ENCODE assay signal across 14 cellular contexts in the genomic region with DNA sequence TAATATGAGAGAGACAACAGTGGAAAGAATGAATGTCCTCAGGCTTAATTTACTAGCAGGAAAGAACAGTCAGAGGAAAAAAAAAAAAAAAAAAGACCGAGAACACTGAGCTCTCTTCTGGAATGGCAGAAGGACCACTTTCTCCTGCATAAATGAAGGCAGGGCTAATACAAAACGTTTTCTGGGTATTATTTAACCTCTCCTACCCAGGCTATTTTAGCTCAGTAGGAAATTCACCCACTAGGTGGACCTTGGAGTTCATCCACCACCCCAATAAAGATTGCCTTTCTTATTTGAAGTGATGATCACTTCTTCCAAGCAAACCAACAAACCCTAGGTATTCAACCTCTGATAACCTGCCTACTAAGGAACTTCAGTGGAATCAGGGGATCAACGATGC. TPM values are rescaled to one million over a fixed set of nuclear protein-coding genes. Genes with fewer than 3 reads are reported as not detected.
DNase-seq lines count a peak whose midpoint lies in the region; ATAC-seq and TF ChIP-seq lines count a peak whose summit lies in the region.
"Had no signal": no experiment of that assay in that cellular context is flagged by ENCODE, and none has a peak within 500 bp of the region (broad histone marks: within the 10 kb centered on the region; RNA-seq: fewer than 3 reads in every experiment).

No MANE protein-coding gene starts in this region.

- no TSS peak for BruUV-seq in PC-3 (replicated peaks; lab: Mats Ljungman, UMichigan)

- H3K9me3 ChIP-seq in PC-3 (ENCODE audit: low read length) (no peaks in the 10 kb centered on the region), esophagus muscularis mucosa (no peaks in the 10 kb centered on the region)
- H3K9me3 ChIP-seq: Peyer's patch had no signal

- CTCF ChIA-PET in PC-3 (lab: Charles Lee) = interaction anchor here (0.6 kb wide), 1 partner anchor 23 kb away, joined by 16 read pairs; no protein-coding TSS in a partner anchor

- no peaks in the 10 kb centered on the region for H4K20me1 ChIP-seq in PC-3 (ENCODE audit: low read length)

- H3K4me1 ChIP-seq in PC-3 (ENCODE audit: insufficient read depth, low read length) (peaks cover 53% of the 10 kb centered on the region), esophagus muscularis mucosa (peaks cover 0 to 54% (median 51%) of the 10 kb centered on the region in 4 donors), rectal smooth muscle tissue (ENCODE audit: control insufficient read depth, insufficient read depth, low read length) (peaks cover 9% of the 10 kb centered on the region), foreskin keratinocyte (peaks cover 25% of the 10 kb centered on the region)

- H3K36me3 ChIP-seq in PC-3 (ENCODE audit: low read depth, low read length) (no peaks in the 10 kb centered on the region), esophagus muscularis mucosa (no peaks in the 10 kb centered on the region), rectal smooth muscle tissue (ENCODE audit: control insufficient read depth, insufficient read depth, low read length) (no peaks in the 10 kb centered on the region)
- H3K36me3 ChIP-seq: Peyer's patch had no signal

- H3K4me2 ChIP-seq in PC-3 (ENCODE audit: low read length) = peak overlapping the region; percentile 98

- H3K27ac ChIP-seq in PC-3 (ENCODE audit: low read length) (peak overlapping the region; percentile 91; the same call in 1 of the 2 replicates), esophagus muscularis mucosa (replicated peaks in 1 of 4) (peak overlapping the region in 1 of 4 donors; percentile 94), rectal smooth muscle tissue (ENCODE audit: low read depth, low read length) (peak overlapping the region; percentile 4), foreskin keratinocyte (no peak overlapping the region)

- peaks cover 10% of the 10 kb centered on the region for H3F3A ChIP-seq in PC-3 (ENCODE audit: low read length, unreplicated experiment)

- ATAC-seq in PC-3 (no peak), foreskin keratinocyte (no peak)
- ATAC-seq: sciatic nerve had no signal

- 71% methylated on average over 3 of the region's 3 CpGs for WGBS in esophagus muscularis mucosa
- 60 to 64% methylated on average over 3 of the region's 3 CpGs for WGBS in lower leg skin, 2 donors

- DNase-seq in T-helper 1 cell (no peak), PC-3 (no peak), esophagus muscularis mucosa (ENCODE audit: extremely low spot score) (peak; percentile 7), lower leg skin (ENCODE audit: low spot score in 2 of 2) (no peak), NCI-H446 treated with DMSO at 0.1 percent for 48 hours (lab: John Stamatoyannopoulos, UW) (no peak), foreskin keratinocyte (no peak)
- DNase-seq: GOT3, midbrain, NCI-H1048, NCI-H2227 treated with DMSO at 0.1 percent for 48 hours, Peyer's patch had no signal

- H3K27ac Mint-ChIP-seq in T-helper 1 cell treated with Interleukin-12 subunit alpha and Interleukin-12 subunit beta and Interleukin-4 antibody, amounts not matched to agents 30 μg/mL and 1 μg/mL, for 36 hours = no peak overlapping the region

- H3K9me2 ChIP-seq in PC-3 (replicated peaks; ENCODE audit: low read length) = no peaks in the 10 kb centered on the region

- peaks cover 59% of the 10 kb centered on the region for H3K79me2 ChIP-seq in PC-3 (ENCODE audit: low read length)

- peaks cover 14% of the 10 kb centered on the region for H3K4me1 Mint-ChIP-seq in T-helper 1 cell treated with Interleukin-12 subunit alpha and Interleukin-12 subunit beta and Interleukin-4 antibody, amounts not matched to agents 30 μg/mL and 1 μg/mL, for 36 hours (ENCODE audit: low read depth)

- peaks cover 2% of the 10 kb centered on the region for H3K36me3 Mint-ChIP-seq in T-helper 1 cell treated with Interleukin-12 subunit alpha and Interleukin-12 subunit beta and Interleukin-4 antibody, amounts not matched to agents 30 μg/mL and 1 μg/mL, for 36 hours (ENCODE audit: low read depth)

- H3K27me3 Mint-ChIP-seq in T-helper 1 cell treated with Interleukin-12 subunit alpha and Interleukin-12 subunit beta and Interleukin-4 antibody, amounts not matched to agents 30 μg/mL and 1 μg/mL, for 36 hours (ENCODE audit: low read depth) = peaks cover 68% of the 10 kb centered on the region

- TF ChIP-seq CTCF in PC-3 (conservative IDR thresholded peaks at IDR 0.05; ENCODE audit: low read depth, low read length) = no peak; the same call in 1 of the 2 replicates
- TF ChIP-seq CTCF in esophagus muscularis mucosa (IDR thresholded peaks at IDR 0.05) = no peak
- no peak for TF ChIP-seq CTCF in lower leg skin (IDR thresholded peaks at IDR 0.05)
- TF ChIP-seq CTCF in foreskin keratinocyte (conservative IDR thresholded peaks at IDR 0.05) = no peak

- POLR2A ChIA-PET in PC-3 (lab: Charles Lee; ENCODE audit: unreplicated experiment) = no interaction called here

- H3K27me3 ChIP-seq in PC-3 (ENCODE audit: low read length) (no peaks in the 10 kb centered on the region), esophagus muscularis mucosa (no peaks in the 10 kb centered on the region), rectal smooth muscle tissue (ENCODE audit: control insufficient read depth, insufficient read depth, low read length) (no peaks in the 10 kb centered on the region), foreskin keratinocyte (no peaks in the 10 kb centered on the region)
- H3K27me3 ChIP-seq: Peyer's patch had no signal

- no peak for TF ChIP-seq POLR2A in esophagus muscularis mucosa (IDR thresholded peaks at IDR 0.05; ENCODE audit: low read depth)
- TF ChIP-seq POLR2A in lower leg skin (IDR thresholded peaks at IDR 0.05) = no peak

- H2AFZ ChIP-seq in PC-3 (ENCODE audit: low read length) = no peak overlapping the region

- TF ChIP-seq EP300 in esophagus muscularis mucosa (IDR thresholded peaks at IDR 0.05) = no peak

- H3K9ac ChIP-seq in PC-3 (ENCODE audit: low read length) (no peak overlapping the region), rectal smooth muscle tissue (ENCODE audit: low read length) (no peak overlapping the region)

- intact Hi-C loops in PC-3 (cut with micrococcal nuclease) (loop anchor here (2.0 to 5.0 kb wide), 2 partner anchors 59 to 159 kb away; no protein-coding TSS in a partner anchor), esophagus muscularis mucosa (cut with DNase I) (loop anchor here (10.0 kb wide), 1 partner anchor 221 kb away; no protein-coding TSS in a partner anchor), lower leg skin (cut with DNase I; ENCODE audit: low total_unique reads) (no loop called here)

- H3K4me3 Mint-ChIP-seq in T-helper 1 cell treated with Interleukin-12 subunit alpha and Interleukin-12 subunit beta and Interleukin-4 antibody, amounts not matched to agents 30 μg/mL and 1 μg/mL, for 36 hours = peak overlapping the region; percentile 5

- no peak overlapping the region for H3K4me3 ChIP-seq in PC-3 (ENCODE audit: low read length)
- H3K4me3 ChIP-seq in esophagus muscularis mucosa = no peak overlapping the region
- H3K4me3 ChIP-seq in rectal smooth muscle tissue (ENCODE audit: low read length) = no peak overlapping the region
- H3K4me3 ChIP-seq in lower leg skin (ENCODE audit: low read depth, poor library complexity, severe bottlenecking) = no peak overlapping the region
- H3K4me3 ChIP-seq: Peyer's patch had no signal

- no peaks in the 10 kb centered on the region for H3K9me3 Mint-ChIP-seq in T-helper 1 cell treated with Interleukin-12 subunit alpha and Interleukin-12 subunit beta and Interleukin-4 antibody, amounts not matched to agents 30 μg/mL and 1 μg/mL, for 36 hours

RNA-seq across cellular contexts. Expression of a gene that starts 3.7 kb away (rescaled TPM):
- total RNA-seq in PC-3 (2014; rRNA removed) = 9.0 and 17.0 TPM in 2 replicates
- 10 to 100 TPM; 14.6 to 34.1 (median 20.5) TPM for total RNA-seq in esophagus muscularis mucosa
- 1 to 10 TPM; 1.8 to 3.1 (median 2.6) TPM for total RNA-seq in lower leg skin
- total RNA-seq in foreskin keratinocyte = 1.2 and 1.5 TPM in 2 replicates
- 0.10 and 0.14 TPM in 2 replicates for polyA plus RNA-seq in foreskin keratinocyte
